ENCODE assay signal across 1 cellular context in the genomic region with DNA sequence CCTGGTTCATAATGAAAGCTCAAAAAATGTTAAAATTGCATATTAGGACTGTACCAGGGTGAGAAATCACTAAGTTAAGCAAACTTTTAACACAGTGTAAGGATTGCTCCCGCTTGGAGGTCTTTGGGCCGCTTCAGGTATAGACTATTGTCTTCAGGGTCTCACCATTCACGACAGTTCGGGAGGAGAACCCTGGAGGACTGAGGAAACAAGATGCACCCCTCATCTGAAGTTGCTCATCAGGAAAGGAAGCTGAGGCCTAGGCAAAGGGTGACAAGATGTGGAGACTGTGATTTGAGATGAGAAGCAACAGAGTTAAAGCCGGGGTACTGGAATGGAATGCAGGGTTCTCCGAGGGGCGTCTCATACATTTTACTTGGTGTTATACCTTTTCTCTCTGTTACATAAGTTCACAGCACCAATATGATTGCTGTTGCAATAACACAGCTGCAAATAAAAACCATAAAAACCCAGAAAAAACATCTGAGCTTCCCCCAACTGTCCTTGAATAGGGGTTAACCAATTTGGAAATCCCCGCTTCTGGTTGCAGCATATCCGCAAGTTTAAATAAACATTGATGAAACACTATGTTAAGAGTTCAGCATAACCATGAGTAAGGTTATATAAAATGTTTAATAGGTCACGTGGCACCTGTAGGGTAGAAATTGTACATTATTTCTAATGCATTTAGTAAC.
TF ChIP-seq lines count a peak whose summit lies in the region.

No MANE protein-coding gene starts in this region.

TF ChIP-seq in GM12878, 131 proteins besides CTCF, POLR2A, EP300 and RAD21 (continues in another document):
- TF ChIP-seq CHD2 (IDR thresholded peaks at IDR 0.05; ENCODE audit: borderline replicate concordance, low read depth, low read length) (no peak), CEBPB (IDR thresholded peaks at IDR 0.05; ENCODE audit: borderline replicate concordance in 1 of 2, low read depth in 2 of 2, low read length in 2 of 2) (peak in 1 of 2 experiments; percentile 79; a peak in 1 of 4 replicates), NR2F1 (conservative IDR thresholded peaks at IDR 0.05) (peak; percentile 61; the same call in 1 of the 2 replicates), PAX5 (IDR thresholded peaks at IDR 0.05; ENCODE audit: borderline replicate concordance, low read depth, low read length) (peak; percentile 53; the same call in 1 of the 2 replicates), BHLHE40 (IDR thresholded peaks at IDR 0.05; ENCODE audit: borderline replicate concordance in 1 of 2, low read depth in 2 of 2, low read length in 1 of 2) (peak; percentile 57 to 68), MEF2A (IDR thresholded peaks at IDR 0.05; ENCODE audit: insufficient read depth, low read depth, low read length) (peak; percentile 80; the same call in 1 of the 2 replicates), YBX1 (IDR thresholded peaks at IDR 0.05) (no peak), BACH1 (IDR thresholded peaks at IDR 0.05; ENCODE audit: borderline replicate concordance) (no peak), MEF2B (IDR thresholded peaks at IDR 0.05; ENCODE audit: partially characterized antibody, poor library complexity, severe bottlenecking) (peak; percentile 51), POLR2AphosphoS5 (IDR thresholded peaks at IDR 0.05; ENCODE audit: low read length) (peak; percentile 40; the same call in 1 of the 2 replicates), SRF (IDR thresholded peaks at IDR 0.05; ENCODE audit: low read depth in 2 of 2, low read length in 2 of 2) (no peak), EED (IDR thresholded peaks at IDR 0.05; ENCODE audit: low read depth) (peak; percentile 29; the same call in 1 of the 2 replicates), NFIC (IDR thresholded peaks at IDR 0.05; ENCODE audit: low read depth, low read length) (peak; percentile 89), DPF2 (IDR thresholded peaks at IDR 0.05) (no peak), MYB (IDR thresholded peaks at IDR 0.05; ENCODE audit: borderline replicate concordance, low read depth, low read length) (0 out of 2 replicates have a peak, but pooled peaks have one; percentile 74), YY1 (IDR thresholded peaks at IDR 0.05; ENCODE audit: low read depth, low read length) (0 out of 2 replicates have a peak, but pooled peaks have one; percentile 18), TAF1 (IDR thresholded peaks at IDR 0.05; ENCODE audit: borderline replicate concordance, low read depth, low read length) (0 out of 2 replicates have a peak, but pooled peaks have one; percentile 20), FOXM1 (IDR thresholded peaks at IDR 0.05; ENCODE audit: low read depth, low read length) (peak; percentile 82), TCF3 (IDR thresholded peaks at IDR 0.05; ENCODE audit: borderline replicate concordance, insufficient read depth, low read depth, low read length) (0 out of 2 replicates have a peak, but pooled peaks have one; percentile 39), RELA (IDR thresholded peaks at IDR 0.05; ENCODE audit: borderline replicate concordance, partially characterized antibody) (peak; percentile 74), POU2F2 (IDR thresholded peaks at IDR 0.05; ENCODE audit: borderline replicate concordance, low read depth, low read length) (0 out of 3 replicates have a peak, but pooled peaks have one; percentile 26), TARDBP (IDR thresholded peaks at IDR 0.05; ENCODE audit: borderline replicate concordance) (no peak), ZNF24 (IDR thresholded peaks at IDR 0.05) (0 out of 2 replicates have a peak, but pooled peaks have one; percentile 10), RAD51 (IDR thresholded peaks at IDR 0.05) (peak; percentile 92), TCF12 (IDR thresholded peaks at IDR 0.05; ENCODE audit: low read depth, low read length) (peak; percentile 70; the same call in 1 of the 2 replicates), IKZF1 (conservative IDR thresholded peaks at IDR 0.05) (0 out of 2 replicates have a peak, but pooled peaks have one; percentile 33), NR2C1 (IDR thresholded peaks at IDR 0.05) (0 out of 2 replicates have a peak, but pooled peaks have one; percentile 27), CBX5 (IDR thresholded peaks at IDR 0.05; ENCODE audit: low read depth) (peak; percentile 84), WRNIP1 (IDR thresholded peaks at IDR 0.05; ENCODE audit: borderline replicate concordance, low read depth, low read length) (no peak), ESRRA (IDR thresholded peaks at IDR 0.05; ENCODE audit: low read length) (peak; percentile 95), RUNX3 (IDR thresholded peaks at IDR 0.05; ENCODE audit: low read length) (peak; percentile 96), MTA2 (IDR thresholded peaks at IDR 0.05; ENCODE audit: low read depth) (peak; percentile 66), EGR1 (IDR thresholded peaks at IDR 0.05; ENCODE audit: borderline replicate concordance in 1 of 2, low read depth in 2 of 2, low read length in 2 of 2) (no peak), CREB1 (IDR thresholded peaks at IDR 0.05; ENCODE audit: low read depth) (0 out of 2 replicates have a peak, but pooled peaks have one; percentile 29), BCL11A (IDR thresholded peaks at IDR 0.05; ENCODE audit: low read depth, low read length) (peak; percentile 59), LARP7 (IDR thresholded peaks at IDR 0.05) (no peak), CBFB (IDR thresholded peaks at IDR 0.05; ENCODE audit: low read depth) (peak; percentile 57; the same call in 1 of the 2 replicates), ZNF384 (IDR thresholded peaks at IDR 0.05; ENCODE audit: borderline replicate concordance, low read depth, low read length) (peak; percentile 35; the same call in 1 of the 2 replicates), HCFC1 (IDR thresholded peaks at IDR 0.05; ENCODE audit: low read length) (no peak)
- TF ChIP-seq, protein P1, sequence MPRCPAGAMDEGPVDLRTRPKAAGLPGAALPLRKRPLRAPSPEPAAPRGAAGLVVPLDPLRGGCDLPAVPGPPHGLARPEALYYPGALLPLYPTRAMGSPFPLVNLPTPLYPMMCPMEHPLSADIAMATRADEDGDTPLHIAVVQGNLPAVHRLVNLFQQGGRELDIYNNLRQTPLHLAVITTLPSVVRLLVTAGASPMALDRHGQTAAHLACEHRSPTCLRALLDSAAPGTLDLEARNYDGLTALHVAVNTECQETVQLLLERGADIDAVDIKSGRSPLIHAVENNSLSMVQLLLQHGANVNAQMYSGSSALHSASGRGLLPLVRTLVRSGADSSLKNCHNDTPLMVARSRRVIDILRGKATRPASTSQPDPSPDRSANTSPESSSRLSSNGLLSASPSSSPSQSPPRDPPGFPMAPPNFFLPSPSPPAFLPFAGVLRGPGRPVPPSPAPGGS (IDR thresholded peaks at IDR 0.05; ENCODE audit: borderline replicate concordance, insufficient read depth, low read depth, low read length, poor library complexity, severe bottlenecking) = no peak
- TF ChIP-seq, protein P2, sequence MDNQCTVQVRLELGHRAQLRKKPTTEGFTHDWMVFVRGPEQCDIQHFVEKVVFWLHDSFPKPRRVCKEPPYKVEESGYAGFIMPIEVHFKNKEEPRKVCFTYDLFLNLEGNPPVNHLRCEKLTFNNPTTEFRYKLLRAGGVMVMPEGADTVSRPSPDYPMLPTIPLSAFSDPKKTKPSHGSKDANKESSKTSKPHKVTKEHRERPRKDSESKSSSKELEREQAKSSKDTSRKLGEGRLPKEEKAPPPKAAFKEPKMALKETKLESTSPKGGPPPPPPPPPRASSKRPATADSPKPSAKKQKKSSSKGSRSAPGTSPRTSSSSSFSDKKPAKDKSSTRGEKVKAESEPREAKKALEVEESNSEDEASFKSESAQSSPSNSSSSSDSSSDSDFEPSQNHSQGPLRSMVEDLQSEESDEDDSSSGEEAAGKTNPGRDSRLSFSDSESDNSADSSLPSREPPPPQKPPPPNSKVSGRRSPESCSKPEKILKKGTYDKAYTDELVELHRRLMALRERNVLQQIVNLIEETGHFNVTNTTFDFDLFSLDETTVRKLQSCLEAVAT (IDR thresholded peaks at IDR 0.05) = peak; percentile 54
- TF ChIP-seq, protein P3, sequence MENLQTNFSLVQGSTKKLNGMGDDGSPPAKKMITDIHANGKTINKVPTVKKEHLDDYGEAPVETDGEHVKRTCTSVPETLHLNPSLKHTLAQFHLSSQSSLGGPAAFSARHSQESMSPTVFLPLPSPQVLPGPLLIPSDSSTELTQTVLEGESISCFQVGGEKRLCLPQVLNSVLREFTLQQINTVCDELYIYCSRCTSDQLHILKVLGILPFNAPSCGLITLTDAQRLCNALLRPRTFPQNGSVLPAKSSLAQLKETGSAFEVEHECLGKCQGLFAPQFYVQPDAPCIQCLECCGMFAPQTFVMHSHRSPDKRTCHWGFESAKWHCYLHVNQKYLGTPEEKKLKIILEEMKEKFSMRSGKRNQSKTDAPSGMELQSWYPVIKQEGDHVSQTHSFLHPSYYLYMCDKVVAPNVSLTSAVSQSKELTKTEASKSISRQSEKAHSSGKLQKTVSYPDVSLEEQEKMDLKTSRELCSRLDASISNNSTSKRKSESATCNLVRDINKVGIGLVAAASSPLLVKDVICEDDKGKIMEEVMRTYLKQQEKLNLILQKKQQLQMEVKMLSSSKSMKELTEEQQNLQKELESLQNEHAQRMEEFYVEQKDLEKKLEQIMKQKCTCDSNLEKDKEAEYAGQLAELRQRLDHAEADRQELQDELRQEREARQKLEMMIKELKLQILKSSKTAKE (IDR thresholded peaks at IDR 0.05; ENCODE audit: low read depth, poor library complexity, severe bottlenecking) = peak; percentile 44
- TF ChIP-seq, protein P4, sequence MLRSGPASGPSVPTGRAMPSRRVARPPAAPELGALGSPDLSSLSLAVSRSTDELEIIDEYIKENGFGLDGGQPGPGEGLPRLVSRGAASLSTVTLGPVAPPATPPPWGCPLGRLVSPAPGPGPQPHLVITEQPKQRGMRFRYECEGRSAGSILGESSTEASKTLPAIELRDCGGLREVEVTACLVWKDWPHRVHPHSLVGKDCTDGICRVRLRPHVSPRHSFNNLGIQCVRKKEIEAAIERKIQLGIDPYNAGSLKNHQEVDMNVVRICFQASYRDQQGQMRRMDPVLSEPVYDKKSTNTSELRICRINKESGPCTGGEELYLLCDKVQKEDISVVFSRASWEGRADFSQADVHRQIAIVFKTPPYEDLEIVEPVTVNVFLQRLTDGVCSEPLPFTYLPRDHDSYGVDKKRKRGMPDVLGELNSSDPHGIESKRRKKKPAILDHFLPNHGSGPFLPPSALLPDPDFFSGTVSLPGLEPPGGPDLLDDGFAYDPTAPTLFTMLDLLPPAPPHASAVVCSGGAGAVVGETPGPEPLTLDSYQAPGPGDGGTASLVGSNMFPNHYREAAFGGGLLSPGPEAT (IDR thresholded peaks at IDR 0.05; ENCODE audit: low read depth) = peak; percentile 88
- TF ChIP-seq, protein P5, sequence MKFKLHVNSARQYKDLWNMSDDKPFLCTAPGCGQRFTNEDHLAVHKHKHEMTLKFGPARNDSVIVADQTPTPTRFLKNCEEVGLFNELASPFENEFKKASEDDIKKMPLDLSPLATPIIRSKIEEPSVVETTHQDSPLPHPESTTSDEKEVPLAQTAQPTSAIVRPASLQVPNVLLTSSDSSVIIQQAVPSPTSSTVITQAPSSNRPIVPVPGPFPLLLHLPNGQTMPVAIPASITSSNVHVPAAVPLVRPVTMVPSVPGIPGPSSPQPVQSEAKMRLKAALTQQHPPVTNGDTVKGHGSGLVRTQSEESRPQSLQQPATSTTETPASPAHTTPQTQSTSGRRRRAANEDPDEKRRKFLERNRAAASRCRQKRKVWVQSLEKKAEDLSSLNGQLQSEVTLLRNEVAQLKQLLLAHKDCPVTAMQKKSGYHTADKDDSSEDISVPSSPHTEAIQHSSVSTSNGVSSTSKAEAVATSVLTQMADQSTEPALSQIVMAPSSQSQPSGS (IDR thresholded peaks at IDR 0.05; ENCODE audit: low read length) = peak; percentile 74
- TF ChIP-seq, protein P6, sequence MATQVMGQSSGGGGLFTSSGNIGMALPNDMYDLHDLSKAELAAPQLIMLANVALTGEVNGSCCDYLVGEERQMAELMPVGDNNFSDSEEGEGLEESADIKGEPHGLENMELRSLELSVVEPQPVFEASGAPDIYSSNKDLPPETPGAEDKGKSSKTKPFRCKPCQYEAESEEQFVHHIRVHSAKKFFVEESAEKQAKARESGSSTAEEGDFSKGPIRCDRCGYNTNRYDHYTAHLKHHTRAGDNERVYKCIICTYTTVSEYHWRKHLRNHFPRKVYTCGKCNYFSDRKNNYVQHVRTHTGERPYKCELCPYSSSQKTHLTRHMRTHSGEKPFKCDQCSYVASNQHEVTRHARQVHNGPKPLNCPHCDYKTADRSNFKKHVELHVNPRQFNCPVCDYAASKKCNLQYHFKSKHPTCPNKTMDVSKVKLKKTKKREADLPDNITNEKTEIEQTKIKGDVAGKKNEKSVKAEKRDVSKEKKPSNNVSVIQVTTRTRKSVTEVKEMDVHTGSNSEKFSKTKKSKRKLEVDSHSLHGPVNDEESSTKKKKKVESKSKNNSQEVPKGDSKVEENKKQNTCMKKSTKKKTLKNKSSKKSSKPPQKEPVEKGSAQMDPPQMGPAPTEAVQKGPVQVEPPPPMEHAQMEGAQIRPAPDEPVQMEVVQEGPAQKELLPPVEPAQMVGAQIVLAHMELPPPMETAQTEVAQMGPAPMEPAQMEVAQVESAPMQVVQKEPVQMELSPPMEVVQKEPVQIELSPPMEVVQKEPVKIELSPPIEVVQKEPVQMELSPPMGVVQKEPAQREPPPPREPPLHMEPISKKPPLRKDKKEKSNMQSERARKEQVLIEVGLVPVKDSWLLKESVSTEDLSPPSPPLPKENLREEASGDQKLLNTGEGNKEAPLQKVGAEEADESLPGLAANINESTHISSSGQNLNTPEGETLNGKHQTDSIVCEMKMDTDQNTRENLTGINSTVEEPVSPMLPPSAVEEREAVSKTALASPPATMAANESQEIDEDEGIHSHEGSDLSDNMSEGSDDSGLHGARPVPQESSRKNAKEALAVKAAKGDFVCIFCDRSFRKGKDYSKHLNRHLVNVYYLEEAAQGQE (IDR thresholded peaks at IDR 0.05; ENCODE audit: low read depth, low read length) = no peak
- TF ChIP-seq, protein P7, sequence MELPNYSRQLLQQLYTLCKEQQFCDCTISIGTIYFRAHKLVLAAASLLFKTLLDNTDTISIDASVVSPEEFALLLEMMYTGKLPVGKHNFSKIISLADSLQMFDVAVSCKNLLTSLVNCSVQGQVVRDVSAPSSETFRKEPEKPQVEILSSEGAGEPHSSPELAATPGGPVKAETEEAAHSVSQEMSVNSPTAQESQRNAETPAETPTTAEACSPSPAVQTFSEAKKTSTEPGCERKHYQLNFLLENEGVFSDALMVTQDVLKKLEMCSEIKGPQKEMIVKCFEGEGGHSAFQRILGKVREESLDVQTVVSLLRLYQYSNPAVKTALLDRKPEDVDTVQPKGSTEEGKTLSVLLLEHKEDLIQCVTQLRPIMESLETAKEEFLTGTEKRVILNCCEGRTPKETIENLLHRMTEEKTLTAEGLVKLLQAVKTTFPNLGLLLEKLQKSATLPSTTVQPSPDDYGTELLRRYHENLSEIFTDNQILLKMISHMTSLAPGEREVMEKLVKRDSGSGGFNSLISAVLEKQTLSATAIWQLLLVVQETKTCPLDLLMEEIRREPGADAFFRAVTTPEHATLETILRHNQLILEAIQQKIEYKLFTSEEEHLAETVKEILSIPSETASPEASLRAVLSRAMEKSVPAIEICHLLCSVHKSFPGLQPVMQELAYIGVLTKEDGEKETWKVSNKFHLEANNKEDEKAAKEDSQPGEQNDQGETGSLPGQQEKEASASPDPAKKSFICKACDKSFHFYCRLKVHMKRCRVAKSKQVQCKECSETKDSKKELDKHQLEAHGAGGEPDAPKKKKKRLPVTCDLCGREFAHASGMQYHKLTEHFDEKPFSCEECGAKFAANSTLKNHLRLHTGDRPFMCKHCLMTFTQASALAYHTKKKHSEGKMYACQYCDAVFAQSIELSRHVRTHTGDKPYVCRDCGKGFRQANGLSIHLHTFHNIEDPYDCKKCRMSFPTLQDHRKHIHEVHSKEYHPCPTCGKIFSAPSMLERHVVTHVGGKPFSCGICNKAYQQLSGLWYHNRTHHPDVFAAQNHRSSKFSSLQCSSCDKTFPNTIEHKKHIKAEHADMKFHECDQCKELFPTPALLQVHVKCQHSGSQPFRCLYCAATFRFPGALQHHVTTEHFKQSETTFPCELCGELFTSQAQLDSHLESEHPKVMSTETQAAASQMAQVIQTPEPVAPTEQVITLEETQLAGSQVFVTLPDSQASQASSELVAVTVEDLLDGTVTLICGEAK (IDR thresholded peaks at IDR 0.05; ENCODE audit: borderline replicate concordance) = peak; percentile 76
